Comparison of ENCODE assay signal across 1 cellular context in the genomic region with DNA sequence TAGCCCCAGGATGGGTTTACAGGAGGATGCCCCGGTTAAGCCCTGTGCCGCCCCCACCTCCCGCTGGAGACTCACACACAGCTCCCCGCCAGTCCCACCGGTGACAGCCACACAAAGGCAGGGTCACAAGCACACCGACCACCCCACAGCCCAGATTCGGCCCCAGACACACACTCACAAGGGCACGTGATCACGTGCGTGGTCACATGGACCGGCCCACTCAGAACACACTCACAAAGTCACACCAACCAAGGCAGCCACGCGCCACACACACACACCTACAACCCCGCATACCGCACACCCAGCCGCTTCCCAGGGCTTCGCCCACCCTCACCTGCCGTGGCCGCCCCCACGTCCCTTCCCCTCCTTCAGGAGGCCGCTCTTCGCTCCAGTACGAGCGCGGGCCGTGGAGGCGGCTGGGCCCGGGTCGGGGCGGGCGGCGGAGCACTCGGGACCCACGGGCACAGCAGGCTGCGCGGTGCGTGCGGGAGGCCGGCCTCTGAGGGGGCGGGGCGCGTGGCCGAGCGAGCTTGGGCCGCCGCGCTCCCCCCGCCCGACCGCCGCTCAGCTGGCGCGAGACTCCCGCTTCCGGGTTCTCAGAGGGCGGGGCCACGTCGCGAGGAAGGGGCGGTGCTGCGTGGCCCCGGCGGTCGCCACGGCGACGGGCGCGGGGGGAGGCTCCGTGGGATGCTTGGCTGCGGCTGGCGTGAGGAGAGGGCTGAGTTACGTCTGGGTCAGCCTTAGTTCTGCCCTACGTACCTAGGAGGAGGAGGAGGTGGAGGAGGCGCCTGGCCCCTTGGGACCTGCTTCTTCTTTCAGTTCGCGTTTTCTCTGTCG.
TF ChIP-seq lines count a peak whose summit lies in the region.

A gene with protein sequence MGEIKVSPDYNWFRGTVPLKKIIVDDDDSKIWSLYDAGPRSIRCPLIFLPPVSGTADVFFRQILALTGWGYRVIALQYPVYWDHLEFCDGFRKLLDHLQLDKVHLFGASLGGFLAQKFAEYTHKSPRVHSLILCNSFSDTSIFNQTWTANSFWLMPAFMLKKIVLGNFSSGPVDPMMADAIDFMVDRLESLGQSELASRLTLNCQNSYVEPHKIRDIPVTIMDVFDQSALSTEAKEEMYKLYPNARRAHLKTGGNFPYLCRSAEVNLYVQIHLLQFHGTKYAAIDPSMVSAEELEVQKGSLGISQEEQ (minus strand): TSS at position 584 of the 837 bp plus-strand sequence. CDS start 6,345 bp downstream, outside the sequence.

TF ChIP-seq in HepG2, 621 proteins besides CTCF, POLR2A, EP300 and RAD21 (continued from another document and continues in another):
- TF ChIP-seq, protein P1, sequence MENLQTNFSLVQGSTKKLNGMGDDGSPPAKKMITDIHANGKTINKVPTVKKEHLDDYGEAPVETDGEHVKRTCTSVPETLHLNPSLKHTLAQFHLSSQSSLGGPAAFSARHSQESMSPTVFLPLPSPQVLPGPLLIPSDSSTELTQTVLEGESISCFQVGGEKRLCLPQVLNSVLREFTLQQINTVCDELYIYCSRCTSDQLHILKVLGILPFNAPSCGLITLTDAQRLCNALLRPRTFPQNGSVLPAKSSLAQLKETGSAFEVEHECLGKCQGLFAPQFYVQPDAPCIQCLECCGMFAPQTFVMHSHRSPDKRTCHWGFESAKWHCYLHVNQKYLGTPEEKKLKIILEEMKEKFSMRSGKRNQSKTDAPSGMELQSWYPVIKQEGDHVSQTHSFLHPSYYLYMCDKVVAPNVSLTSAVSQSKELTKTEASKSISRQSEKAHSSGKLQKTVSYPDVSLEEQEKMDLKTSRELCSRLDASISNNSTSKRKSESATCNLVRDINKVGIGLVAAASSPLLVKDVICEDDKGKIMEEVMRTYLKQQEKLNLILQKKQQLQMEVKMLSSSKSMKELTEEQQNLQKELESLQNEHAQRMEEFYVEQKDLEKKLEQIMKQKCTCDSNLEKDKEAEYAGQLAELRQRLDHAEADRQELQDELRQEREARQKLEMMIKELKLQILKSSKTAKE (CRISPR knock-in tag; IDR thresholded peaks at IDR 0.05; ENCODE audit: borderline replicate concordance) = no peak
- TF ChIP-seq ZNF382 (CRISPR knock-in tag; IDR thresholded peaks at IDR 0.05; ENCODE audit: borderline replicate concordance) (no peak), TOPORS (CRISPR knock-in tag; IDR thresholded peaks at IDR 0.05) (no peak), ZNF224 (CRISPR knock-in tag; IDR thresholded peaks at IDR 0.05) (peak; percentile 59; the same call in 1 of the 2 replicates), ZNF674 (CRISPR knock-in tag; IDR thresholded peaks at IDR 0.05; ENCODE audit: low read depth) (no peak), TCF7 (IDR thresholded peaks at IDR 0.05; ENCODE audit: low read depth) (no peak), ZNF737 (CRISPR knock-in tag; IDR thresholded peaks at IDR 0.05; ENCODE audit: borderline replicate concordance) (no peak), CENPT (CRISPR knock-in tag; IDR thresholded peaks at IDR 0.05; ENCODE audit: low read depth) (no peak), TAF1 (CRISPR knock-in tag; IDR thresholded peaks at IDR 0.05) (peak; percentile 30; the same call in 1 of the 2 replicates), ZNF17 (CRISPR knock-in tag; IDR thresholded peaks at IDR 0.05) (no peak), TBP (CRISPR knock-in tag; IDR thresholded peaks at IDR 0.05) (no peak), ZNF567 (CRISPR knock-in tag; IDR thresholded peaks at IDR 0.05; ENCODE audit: borderline replicate concordance) (no peak), ZNF7 (CRISPR knock-in tag; IDR thresholded peaks at IDR 0.05) (no peak), SRY (CRISPR knock-in tag; IDR thresholded peaks at IDR 0.05) (peak; percentile 85; the same call in 1 of the 2 replicates), NFYC (CRISPR knock-in tag; IDR thresholded peaks at IDR 0.05) (no peak), HNRNPK (IDR thresholded peaks at IDR 0.05; ENCODE audit: low read depth, low read length, poor library complexity, severe bottlenecking) (peak; percentile 51), ZKSCAN1 (IDR thresholded peaks at IDR 0.05; ENCODE audit: low read length) (no peak), ZNF124 (CRISPR knock-in tag; IDR thresholded peaks at IDR 0.05) (no peak), ZEB1 (IDR thresholded peaks at IDR 0.05; ENCODE audit: insufficient replicate concordance, low read depth) (no peak), SKI (IDR thresholded peaks at IDR 0.05; ENCODE audit: partially characterized antibody) (peak; percentile 91), MEIS1 (CRISPR knock-in tag; IDR thresholded peaks at IDR 0.05; ENCODE audit: borderline replicate concordance) (peak; percentile 59; the same call in 1 of the 2 replicates), ELF4 (CRISPR knock-in tag; IDR thresholded peaks at IDR 0.05; ENCODE audit: borderline replicate concordance) (no peak), SP2 (CRISPR knock-in tag; IDR thresholded peaks at IDR 0.05) (no peak), ZNF720 (CRISPR knock-in tag; IDR thresholded peaks at IDR 0.05) (no peak), RARA (CRISPR knock-in tag; IDR thresholded peaks at IDR 0.05) (peak; percentile 41), ZSCAN21 (CRISPR knock-in tag; IDR thresholded peaks at IDR 0.05; ENCODE audit: borderline replicate concordance) (peak; percentile 92), HHEX (CRISPR knock-in tag; IDR thresholded peaks at IDR 0.05) (no peak), AHR (CRISPR knock-in tag; IDR thresholded peaks at IDR 0.05) (no peak), FOXP1 (IDR thresholded peaks at IDR 0.05) (no peak), FOXP1 (CRISPR knock-in tag; IDR thresholded peaks at IDR 0.05) (no peak), RORA (CRISPR knock-in tag; IDR thresholded peaks at IDR 0.05) (no peak), HOXA3 (CRISPR knock-in tag; IDR thresholded peaks at IDR 0.05) (peak; percentile 70), RFX3 (CRISPR knock-in tag; IDR thresholded peaks at IDR 0.05) (peak; percentile 89), ZNF552 (CRISPR knock-in tag; IDR thresholded peaks at IDR 0.05; ENCODE audit: borderline replicate concordance) (no peak), KLF9 (CRISPR knock-in tag; IDR thresholded peaks at IDR 0.05; ENCODE audit: low read depth) (no peak), ZNF558 (CRISPR knock-in tag; IDR thresholded peaks at IDR 0.05; ENCODE audit: borderline replicate concordance) (no peak; the same call in 1 of the 2 replicates), ZNF205 (CRISPR knock-in tag; IDR thresholded peaks at IDR 0.05) (no peak), ZBTB3 (CRISPR knock-in tag; IDR thresholded peaks at IDR 0.05; ENCODE audit: borderline replicate concordance, low read depth) (no peak; the same call in 1 of the 2 replicates), NR1H2 (CRISPR knock-in tag; IDR thresholded peaks at IDR 0.05; ENCODE audit: borderline replicate concordance, low read depth) (no peak), ETV5 (CRISPR knock-in tag; IDR thresholded peaks at IDR 0.05; ENCODE audit: borderline replicate concordance) (peak; percentile 37; the same call in 1 of the 2 replicates), ZNF709 (CRISPR knock-in tag; IDR thresholded peaks at IDR 0.05) (no peak; the same call in 1 of the 2 replicates), ZFX (CRISPR knock-in tag; IDR thresholded peaks at IDR 0.05; ENCODE audit: low read depth) (peak; percentile 80), KLF13 (CRISPR knock-in tag; IDR thresholded peaks at IDR 0.05) (no peak), ZNF614 (CRISPR knock-in tag; IDR thresholded peaks at IDR 0.05; ENCODE audit: borderline replicate concordance) (no peak)
- TF ChIP-seq, protein P2, sequence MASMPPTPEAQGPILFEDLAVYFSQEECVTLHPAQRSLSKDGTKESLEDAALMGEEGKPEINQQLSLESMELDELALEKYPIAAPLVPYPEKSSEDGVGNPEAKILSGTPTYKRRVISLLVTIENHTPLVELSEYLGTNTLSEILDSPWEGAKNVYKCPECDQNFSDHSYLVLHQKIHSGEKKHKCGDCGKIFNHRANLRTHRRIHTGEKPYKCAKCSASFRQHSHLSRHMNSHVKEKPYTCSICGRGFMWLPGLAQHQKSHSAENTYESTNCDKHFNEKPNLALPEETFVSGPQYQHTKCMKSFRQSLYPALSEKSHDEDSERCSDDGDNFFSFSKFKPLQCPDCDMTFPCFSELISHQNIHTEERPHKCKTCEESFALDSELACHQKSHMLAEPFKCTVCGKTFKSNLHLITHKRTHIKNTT (CRISPR knock-in tag; IDR thresholded peaks at IDR 0.05) = no peak
- TF ChIP-seq, protein P3, sequence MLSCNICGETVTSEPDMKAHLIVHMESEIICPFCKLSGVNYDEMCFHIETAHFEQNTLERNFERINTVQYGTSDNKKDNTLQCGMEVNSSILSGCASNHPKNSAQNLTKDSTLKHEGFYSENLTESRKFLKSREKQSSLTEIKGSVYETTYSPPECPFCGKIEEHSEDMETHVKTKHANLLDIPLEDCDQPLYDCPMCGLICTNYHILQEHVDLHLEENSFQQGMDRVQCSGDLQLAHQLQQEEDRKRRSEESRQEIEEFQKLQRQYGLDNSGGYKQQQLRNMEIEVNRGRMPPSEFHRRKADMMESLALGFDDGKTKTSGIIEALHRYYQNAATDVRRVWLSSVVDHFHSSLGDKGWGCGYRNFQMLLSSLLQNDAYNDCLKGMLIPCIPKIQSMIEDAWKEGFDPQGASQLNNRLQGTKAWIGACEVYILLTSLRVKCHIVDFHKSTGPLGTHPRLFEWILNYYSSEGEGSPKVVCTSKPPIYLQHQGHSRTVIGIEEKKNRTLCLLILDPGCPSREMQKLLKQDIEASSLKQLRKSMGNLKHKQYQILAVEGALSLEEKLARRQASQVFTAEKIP (CRISPR knock-in tag; IDR thresholded peaks at IDR 0.05; ENCODE audit: borderline replicate concordance) = no peak
- TF ChIP-seq, protein P4, sequence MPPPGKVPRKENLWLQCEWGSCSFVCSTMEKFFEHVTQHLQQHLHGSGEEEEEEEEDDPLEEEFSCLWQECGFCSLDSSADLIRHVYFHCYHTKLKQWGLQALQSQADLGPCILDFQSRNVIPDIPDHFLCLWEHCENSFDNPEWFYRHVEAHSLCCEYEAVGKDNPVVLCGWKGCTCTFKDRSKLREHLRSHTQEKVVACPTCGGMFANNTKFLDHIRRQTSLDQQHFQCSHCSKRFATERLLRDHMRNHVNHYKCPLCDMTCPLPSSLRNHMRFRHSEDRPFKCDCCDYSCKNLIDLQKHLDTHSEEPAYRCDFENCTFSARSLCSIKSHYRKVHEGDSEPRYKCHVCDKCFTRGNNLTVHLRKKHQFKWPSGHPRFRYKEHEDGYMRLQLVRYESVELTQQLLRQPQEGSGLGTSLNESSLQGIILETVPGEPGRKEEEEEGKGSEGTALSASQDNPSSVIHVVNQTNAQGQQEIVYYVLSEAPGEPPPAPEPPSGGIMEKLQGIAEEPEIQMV (CRISPR knock-in tag; IDR thresholded peaks at IDR 0.05; ENCODE audit: low read depth) = no peak
- TF ChIP-seq, protein P5, sequence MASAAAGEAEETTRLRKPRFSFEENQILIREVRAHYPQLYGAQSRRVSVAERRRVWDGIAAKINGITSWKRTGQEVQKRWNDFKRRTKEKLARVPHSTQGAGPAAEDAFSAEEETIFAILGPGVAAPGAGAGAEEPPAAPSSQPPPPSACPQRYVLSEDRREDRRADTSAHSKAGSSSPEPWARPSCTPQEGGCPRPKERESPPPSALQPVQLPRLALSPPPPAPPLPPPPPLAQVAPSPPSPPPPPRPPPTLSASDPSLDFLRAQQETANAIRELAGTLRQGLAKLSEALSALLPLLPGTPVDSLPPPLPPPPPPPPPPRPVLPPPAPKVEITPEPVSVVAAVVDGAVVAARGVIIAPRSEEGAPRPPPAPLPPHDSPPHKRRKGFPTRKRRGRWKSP (CRISPR knock-in tag; IDR thresholded peaks at IDR 0.05) = no peak
- TF ChIP-seq, protein P6, sequence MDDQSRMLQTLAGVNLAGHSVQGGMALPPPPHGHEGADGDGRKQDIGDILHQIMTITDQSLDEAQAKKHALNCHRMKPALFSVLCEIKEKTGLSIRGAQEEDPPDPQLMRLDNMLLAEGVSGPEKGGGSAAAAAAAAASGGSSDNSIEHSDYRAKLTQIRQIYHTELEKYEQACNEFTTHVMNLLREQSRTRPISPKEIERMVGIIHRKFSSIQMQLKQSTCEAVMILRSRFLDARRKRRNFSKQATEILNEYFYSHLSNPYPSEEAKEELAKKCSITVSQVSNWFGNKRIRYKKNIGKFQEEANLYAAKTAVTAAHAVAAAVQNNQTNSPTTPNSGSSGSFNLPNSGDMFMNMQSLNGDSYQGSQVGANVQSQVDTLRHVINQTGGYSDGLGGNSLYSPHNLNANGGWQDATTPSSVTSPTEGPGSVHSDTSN (CRISPR knock-in tag; IDR thresholded peaks at IDR 0.05; ENCODE audit: borderline replicate concordance) = no peak
- TF ChIP-seq, protein P7, sequence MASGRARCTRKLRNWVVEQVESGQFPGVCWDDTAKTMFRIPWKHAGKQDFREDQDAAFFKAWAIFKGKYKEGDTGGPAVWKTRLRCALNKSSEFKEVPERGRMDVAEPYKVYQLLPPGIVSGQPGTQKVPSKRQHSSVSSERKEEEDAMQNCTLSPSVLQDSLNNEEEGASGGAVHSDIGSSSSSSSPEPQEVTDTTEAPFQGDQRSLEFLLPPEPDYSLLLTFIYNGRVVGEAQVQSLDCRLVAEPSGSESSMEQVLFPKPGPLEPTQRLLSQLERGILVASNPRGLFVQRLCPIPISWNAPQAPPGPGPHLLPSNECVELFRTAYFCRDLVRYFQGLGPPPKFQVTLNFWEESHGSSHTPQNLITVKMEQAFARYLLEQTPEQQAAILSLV (CRISPR knock-in tag; IDR thresholded peaks at IDR 0.05; ENCODE audit: borderline replicate concordance) = peak; percentile 51; the same call in 1 of the 2 replicates
- TF ChIP-seq, protein P8, sequence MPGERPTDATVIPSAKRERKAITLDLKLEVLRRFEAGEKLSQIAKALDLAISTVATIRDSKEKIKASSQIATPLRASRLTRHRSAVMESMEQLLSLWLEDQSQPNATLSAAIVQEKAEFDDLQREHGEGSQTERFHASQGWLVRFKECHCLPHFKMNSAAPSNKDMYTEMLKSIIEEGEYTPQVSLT (CRISPR knock-in tag; IDR thresholded peaks at IDR 0.05; ENCODE audit: borderline replicate concordance, low read depth) = no peak
- TF ChIP-seq, protein P9, sequence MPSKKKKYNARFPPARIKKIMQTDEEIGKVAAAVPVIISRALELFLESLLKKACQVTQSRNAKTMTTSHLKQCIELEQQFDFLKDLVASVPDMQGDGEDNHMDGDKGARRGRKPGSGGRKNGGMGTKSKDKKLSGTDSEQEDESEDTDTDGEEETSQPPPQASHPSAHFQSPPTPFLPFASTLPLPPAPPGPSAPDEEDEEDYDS (CRISPR knock-in tag; IDR thresholded peaks at IDR 0.05) = no peak; the same call in 1 of the 2 replicates
- TF ChIP-seq, protein P10, sequence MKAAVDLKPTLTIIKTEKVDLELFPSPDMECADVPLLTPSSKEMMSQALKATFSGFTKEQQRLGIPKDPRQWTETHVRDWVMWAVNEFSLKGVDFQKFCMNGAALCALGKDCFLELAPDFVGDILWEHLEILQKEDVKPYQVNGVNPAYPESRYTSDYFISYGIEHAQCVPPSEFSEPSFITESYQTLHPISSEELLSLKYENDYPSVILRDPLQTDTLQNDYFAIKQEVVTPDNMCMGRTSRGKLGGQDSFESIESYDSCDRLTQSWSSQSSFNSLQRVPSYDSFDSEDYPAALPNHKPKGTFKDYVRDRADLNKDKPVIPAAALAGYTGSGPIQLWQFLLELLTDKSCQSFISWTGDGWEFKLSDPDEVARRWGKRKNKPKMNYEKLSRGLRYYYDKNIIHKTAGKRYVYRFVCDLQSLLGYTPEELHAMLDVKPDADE (CRISPR knock-in tag; IDR thresholded peaks at IDR 0.05) = 0 out of 2 replicates have a peak, but pooled peaks have one; percentile 55
